14 cellular contexts compared by ENCODE assay signal in the genomic region with DNA sequence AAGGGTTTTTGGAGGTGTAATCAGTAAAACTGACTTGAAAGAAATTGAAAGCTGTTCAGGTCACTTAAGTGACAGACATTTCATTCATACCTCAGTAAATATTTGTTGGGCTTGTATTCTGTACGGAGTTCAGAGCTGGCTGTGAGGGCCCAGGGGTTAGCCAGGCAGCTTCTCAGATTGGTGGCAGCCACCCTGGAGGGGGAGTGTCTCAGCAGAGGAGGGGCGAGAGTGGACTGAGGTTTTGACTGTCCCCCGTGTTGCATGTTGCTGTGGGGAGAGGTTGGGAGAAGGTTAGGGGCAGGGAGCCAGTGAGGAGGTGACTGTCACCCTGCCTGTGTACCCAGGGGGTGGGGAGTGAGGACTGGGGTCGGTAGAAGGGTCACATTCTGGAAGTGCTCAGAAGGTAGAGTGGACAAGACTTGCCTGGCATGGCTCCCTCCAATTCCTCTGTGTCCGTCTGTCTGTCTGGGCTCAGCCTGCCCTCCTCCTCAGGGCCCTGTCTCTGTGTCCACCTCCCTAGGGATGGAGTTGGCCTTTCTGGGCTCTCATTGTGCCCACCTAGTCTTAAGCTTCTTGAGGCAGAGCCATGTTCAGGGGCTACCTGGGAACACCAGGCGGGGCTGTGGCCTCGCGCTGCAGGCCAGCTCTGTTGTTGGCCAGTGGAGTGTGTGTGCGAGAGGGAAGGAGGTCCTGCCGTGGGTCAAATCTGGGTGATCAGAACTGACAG. TPM values are rescaled to one million over a fixed set of nuclear protein-coding genes. Genes with fewer than 3 reads are reported as not detected.
A peak's percentile ranks its signal among the peaks of the same experiment; 100 is the strongest.
DNase-seq lines count a peak whose midpoint lies in the region; ATAC-seq and TF ChIP-seq lines count a peak whose summit lies in the region.
"Had no signal": no experiment of that assay in that cellular context is flagged by ENCODE, and none has a peak within 500 bp of the region (broad histone marks: within the 10 kb centered on the region; RNA-seq: fewer than 3 reads in every experiment).

No MANE protein-coding gene starts in this region.

- H3K9me3 ChIP-seq in Caco-2 (no peaks in the 10 kb centered on the region), right cardiac atrium (ENCODE audit: control insufficient read depth, low read length) (no peaks in the 10 kb centered on the region)

- H3K27me3 Mint-ChIP-seq in Caco-2 (ENCODE audit: insufficient read depth, unreplicated experiment): no peaks in the 10 kb centered on the region
- no peaks in the 10 kb centered on the region for H3K27me3 Mint-ChIP-seq in activated B cell treated with CpG ODN at 0.5 μM for 24 hours
- H3K27me3 Mint-ChIP-seq in progenitor cell of endocrine pancreas: no peaks in the 10 kb centered on the region
- H3K27me3 Mint-ChIP-seq in stimulated activated naive B cell treated with anti-CD40 and anti-IgM and Interleukin-4, amounts not matched to agents 10 μg/mL and 1 μg/mL and 100 μg/mL, for 72 hours: no peaks in the 10 kb centered on the region

- H3K9me3 Mint-ChIP-seq in Caco-2 (ENCODE audit: unreplicated experiment) (no peaks in the 10 kb centered on the region), activated B cell treated with CpG ODN at 0.5 μM for 24 hours (peaks cover 5% of the 10 kb centered on the region), progenitor cell of endocrine pancreas (ENCODE audit: low read depth) (peaks cover 4% of the 10 kb centered on the region)
- H3K9me3 Mint-ChIP-seq in stimulated activated naive B cell treated with anti-CD40 and anti-IgM and Interleukin-4, amounts not matched to agents 10 μg/mL and 1 μg/mL and 100 μg/mL, for 72 hours: peaks cover 0 to 3% of the 10 kb centered on the region in 2 donors

- H3K4me3 ChIP-seq in Caco-2 (ENCODE audit: low read depth, low read length): no peak overlapping the region
- H3K4me3 ChIP-seq in right cardiac atrium (ENCODE audit: low read length): no peak overlapping the region

- H3K4me1 Mint-ChIP-seq in Caco-2 (ENCODE audit: low read depth, unreplicated experiment) (peaks cover 14% of the 10 kb centered on the region), activated B cell treated with CpG ODN at 0.5 μM for 24 hours (peaks cover 25% of the 10 kb centered on the region), progenitor cell of endocrine pancreas (ENCODE audit: low read depth) (peaks cover 49% of the 10 kb centered on the region)
- H3K4me1 Mint-ChIP-seq in stimulated activated naive B cell treated with anti-CD40 and anti-IgM and Interleukin-4, amounts not matched to agents 10 μg/mL and 1 μg/mL and 100 μg/mL, for 72 hours: peaks cover 13 to 56% of the 10 kb centered on the region in 2 donors

- POLR2A ChIA-PET in Caco-2 (lab: Charles Lee): no interaction called here
- POLR2A ChIA-PET in activated B cell treated with CpG ODN at 0.5 μM for 24 hours (lab: Charles Lee): no interaction called here

- H3K4me1 ChIP-seq in Caco-2 (peaks cover 11% of the 10 kb centered on the region), right cardiac atrium (ENCODE audit: control insufficient read depth, insufficient read depth, low read length) (peaks cover 17% of the 10 kb centered on the region)
- H3K4me1 ChIP-seq: foreskin keratinocyte, parathyroid adenoma had no signal

- H3K27me3 ChIP-seq in Caco-2 (replicated peaks; ENCODE audit: control insufficient read depth, insufficient read depth, low read length) (no peaks in the 10 kb centered on the region), right cardiac atrium (ENCODE audit: control insufficient read depth, insufficient read depth) (no peaks in the 10 kb centered on the region)
- H3K27me3 ChIP-seq: foreskin keratinocyte had no signal

- peak overlapping the region; percentile 27 for H3K27ac Mint-ChIP-seq in Caco-2 (ENCODE audit: unreplicated experiment)
- peak overlapping the region; percentile 24 for H3K27ac Mint-ChIP-seq in activated B cell treated with CpG ODN at 0.5 μM for 24 hours
- H3K27ac Mint-ChIP-seq in progenitor cell of endocrine pancreas: peak overlapping the region; percentile 89
- H3K27ac Mint-ChIP-seq in stimulated activated naive B cell treated with anti-CD40 and anti-IgM and Interleukin-4, amounts not matched to agents 10 μg/mL and 1 μg/mL and 100 μg/mL, for 72 hours: no peak overlapping the region

- no peak for TF ChIP-seq CTCF in Caco-2 (IDR thresholded peaks at IDR 0.05; ENCODE audit: insufficient read depth in 1 of 2, low read depth in 1 of 2, low read length in 1 of 2, severe bottlenecking in 1 of 2, unreplicated experiment in 1 of 2)
- TF ChIP-seq CTCF in activated B cell treated with CpG ODN at 0.5 μM for 24 hours (IDR thresholded peaks at IDR 0.05): no peak
- TF ChIP-seq CTCF in progenitor cell of endocrine pancreas (IDR thresholded peaks at IDR 0.05; ENCODE audit: unreplicated experiment): no peak

- ATAC-seq in activated B cell treated with CpG ODN at 0.5 μM for 24 hours (ENCODE audit: low read depth) (no peak), right cardiac atrium (peak in 1 of 2 donors; percentile 25), GM21360 (IDR thresholded peaks at IDR 0.05; ENCODE audit: unreplicated experiment) (no peak), HG03457 (IDR thresholded peaks at IDR 0.05; ENCODE audit: unreplicated experiment) (no peak)
- ATAC-seq in stimulated activated naive B cell treated with anti-CD40 and anti-IgM and Interleukin-4, amounts not matched to agents 10 μg/mL and 1 μg/mL and 100 μg/mL, for 72 hours (replicated peaks): no peak
- ATAC-seq: foreskin keratinocyte had no signal

- CTCF ChIA-PET in Caco-2 (lab: Charles Lee) (interaction anchor here (1.0 kb wide), 1 partner anchor 15 kb away, joined by 5 read pairs; no protein-coding TSS in a partner anchor), activated B cell treated with CpG ODN at 0.5 μM for 24 hours (lab: Charles Lee) (no interaction called here)

- H3K36me3 Mint-ChIP-seq in Caco-2 (ENCODE audit: insufficient read depth, unreplicated experiment) (peaks cover 5% of the 10 kb centered on the region), activated B cell treated with CpG ODN at 0.5 μM for 24 hours (ENCODE audit: low read depth) (no peaks in the 10 kb centered on the region), progenitor cell of endocrine pancreas (ENCODE audit: insufficient read depth) (peaks cover 4% of the 10 kb centered on the region)
- peaks cover 3 to 13% of the 10 kb centered on the region in 2 donors for H3K36me3 Mint-ChIP-seq in stimulated activated naive B cell treated with anti-CD40 and anti-IgM and Interleukin-4, amounts not matched to agents 10 μg/mL and 1 μg/mL and 100 μg/mL, for 72 hours

- DNase-seq in Caco-2 (no peak), activated B cell treated with CpG ODN at 0.5 μM for 24 hours (no peak), right cardiac atrium (peak in 1 of 3 donors; percentile 62), progenitor cell of endocrine pancreas (ENCODE audit: low spot score, unreplicated experiment) (no peak)
- no peak for DNase-seq in stimulated activated naive B cell treated with anti-CD40 and anti-IgM and Interleukin-4, amounts not matched to agents 10 μg/mL and 1 μg/mL and 100 μg/mL, for 72 hours
- no peak for DNase-seq in stimulated activated CD4-positive, alpha-beta T cell treated with anti-CD3 and anti-CD28 coated beads, Interleukin-4, amount 100 ng/mL, for 4 hours
- DNase-seq: foreskin keratinocyte; kidney glomerular epithelial cell; NCI-H2171; stimulated activated CD4-positive, alpha-beta T cell treated with anti-CD3 and anti-CD28 coated beads, Interleukin-2, amount 100 ng/mL, for 24 hours; T-helper 2 cell had no signal

- no TSS peak for BruUV-seq in Caco-2 (replicated peaks; lab: Mats Ljungman, UMichigan)

- peak overlapping the region; percentile 39 for H3K27ac ChIP-seq in right cardiac atrium (ENCODE audit: low read length)
- H3K27ac ChIP-seq: foreskin keratinocyte, parathyroid adenoma had no signal

- no peaks in the 10 kb centered on the region for H3K36me3 ChIP-seq in Caco-2 (ENCODE audit: control insufficient read depth, insufficient read depth, low read length)

- intact Hi-C loops in Caco-2 (cut with micrococcal nuclease; ENCODE audit: unreplicated experiment): no loop called here
- intact Hi-C loops in activated B cell treated with CpG ODN at 0.5 μM for 24 hours (cut with micrococcal nuclease): no loop called here
- intact Hi-C loops in right cardiac atrium (cut with DNase I): no loop called here

- 52% methylated on average over 10 of the region's 10 CpGs for WGBS in right cardiac atrium

- H3K4me3 Mint-ChIP-seq in Caco-2 (ENCODE audit: unreplicated experiment) (no peak overlapping the region), activated B cell treated with CpG ODN at 0.5 μM for 24 hours (no peak overlapping the region), progenitor cell of endocrine pancreas (ENCODE audit: low read depth) (peak overlapping the region; percentile 46)
- no peak overlapping the region for H3K4me3 Mint-ChIP-seq in stimulated activated naive B cell treated with anti-CD40 and anti-IgM and Interleukin-4, amounts not matched to agents 10 μg/mL and 1 μg/mL and 100 μg/mL, for 72 hours

RNA-seq across cellular contexts. Expression of a gene that starts 4.4 kb away (rescaled TPM):
- total RNA-seq in Caco-2 (2022): 10.2 and 10.3 TPM in 2 replicates
- 18.2 and 19.3 TPM in 2 replicates for total RNA-seq in activated B cell treated with CpG ODN at 0.5 μM for 24 hours
- 10 to 100 TPM; 31.1 to 32.4 (median 31.6) TPM for total RNA-seq in right cardiac atrium
- polyA plus RNA-seq in right cardiac atrium: 28.3 TPM
- 36.5 and 37.1 TPM in 2 replicates for total RNA-seq in progenitor cell of endocrine pancreas
